In genomic region chr18:7980136-7980535, GRCh38 we compare ENCODE assay signal across 14 cellular contexts.
DNase-seq lines count a peak whose midpoint lies in the region; ATAC-seq and TF ChIP-seq lines count a peak whose summit lies in the region.
"Had no signal": no experiment of that assay in that cellular context is flagged by ENCODE, and none has a peak within 500 bp of the region (broad histone marks: within the 10 kb centered on the region; RNA-seq: fewer than 3 reads in every experiment).

No MANE protein-coding gene starts in this region.

- no peaks in the 10 kb centered on the region for H3K79me2 ChIP-seq in OCI-LY7 (ENCODE audit: insufficient read depth, low read depth, low read length)
- H3K79me2 ChIP-seq: parathyroid adenoma had no signal

- H3K4me1 Mint-ChIP-seq in activated CD8-positive, alpha-beta T cell treated with anti-CD3 and anti-CD28 coated beads for 36 hours (ENCODE audit: low read depth): no peaks in the 10 kb centered on the region
- H3K4me1 Mint-ChIP-seq in activated CD8-positive, alpha-beta T cell treated with anti-CD3 and anti-CD28 coated beads, Interleukin-2, amount 10 ng/mL, durations not matched to agents 7 days and 5 days (ENCODE audit: low read depth): no peaks in the 10 kb centered on the region
- H3K4me1 Mint-ChIP-seq in stimulated activated naive CD8-positive, alpha-beta T cell treated with anti-CD3 and anti-CD28 coated beads, Interleukin-15, amount 100 ng/mL, for 72 hours: no peaks in the 10 kb centered on the region

- H3K9me2 ChIP-seq in OCI-LY7 (ENCODE audit: insufficient read depth, low read length): no peaks in the 10 kb centered on the region

- POLR2A ChIA-PET in activated CD8-positive, alpha-beta T cell treated with anti-CD3 and anti-CD28 coated beads for 36 hours (lab: Charles Lee): no interaction called here
- POLR2A ChIA-PET in activated CD8-positive, alpha-beta T cell treated with anti-CD3 and anti-CD28 coated beads, Interleukin-2, amount 10 ng/mL, durations not matched to agents 7 days and 5 days (lab: Charles Lee): no interaction called here
- POLR2A ChIA-PET in OCI-LY7 (lab: Charles Lee): no interaction called here

- no peak for ATAC-seq in activated CD8-positive, alpha-beta T cell treated with anti-CD3 and anti-CD28 coated beads for 36 hours
- no peak for ATAC-seq in activated CD8-positive, alpha-beta T cell treated with anti-CD3 and anti-CD28 coated beads, Interleukin-2, amount 10 ng/mL, durations not matched to agents 7 days and 5 days
- no peak for ATAC-seq in HG03520 (IDR thresholded peaks at IDR 0.05; ENCODE audit: unreplicated experiment)
- no peak for ATAC-seq in stimulated activated naive CD8-positive, alpha-beta T cell treated with anti-CD3 and anti-CD28 coated beads, Interleukin-15, amount 100 ng/mL, for 72 hours

- no peaks in the 10 kb centered on the region for H3K27me3 Mint-ChIP-seq in activated CD8-positive, alpha-beta T cell treated with anti-CD3 and anti-CD28 coated beads for 36 hours
- H3K27me3 Mint-ChIP-seq in activated CD8-positive, alpha-beta T cell treated with anti-CD3 and anti-CD28 coated beads, Interleukin-2, amount 10 ng/mL, durations not matched to agents 7 days and 5 days (ENCODE audit: low read depth): no peaks in the 10 kb centered on the region
- H3K27me3 Mint-ChIP-seq in stimulated activated naive CD8-positive, alpha-beta T cell treated with anti-CD3 and anti-CD28 coated beads, Interleukin-15, amount 100 ng/mL, for 72 hours: no peaks in the 10 kb centered on the region

- H3K36me3 Mint-ChIP-seq in activated CD8-positive, alpha-beta T cell treated with anti-CD3 and anti-CD28 coated beads for 36 hours (ENCODE audit: low read depth): no peaks in the 10 kb centered on the region
- no peaks in the 10 kb centered on the region for H3K36me3 Mint-ChIP-seq in activated CD8-positive, alpha-beta T cell treated with anti-CD3 and anti-CD28 coated beads, Interleukin-2, amount 10 ng/mL, durations not matched to agents 7 days and 5 days (ENCODE audit: low read depth)

- no peak overlapping the region for H3K4me2 ChIP-seq in OCI-LY7 (ENCODE audit: low read length)

- no peak overlapping the region for H3K27ac ChIP-seq in OCI-LY7 (ENCODE audit: low read depth, low read length, poor library complexity, severe bottlenecking)
- H3K27ac ChIP-seq: parathyroid adenoma had no signal

- no peaks in the 10 kb centered on the region for H3K9me3 ChIP-seq in OCI-LY7 (ENCODE audit: low read length)

- no peak overlapping the region for H3K4me3 Mint-ChIP-seq in activated CD8-positive, alpha-beta T cell treated with anti-CD3 and anti-CD28 coated beads for 36 hours
- no peak overlapping the region for H3K4me3 Mint-ChIP-seq in activated CD8-positive, alpha-beta T cell treated with anti-CD3 and anti-CD28 coated beads, Interleukin-2, amount 10 ng/mL, durations not matched to agents 7 days and 5 days
- no peak overlapping the region for H3K4me3 Mint-ChIP-seq in stimulated activated naive CD8-positive, alpha-beta T cell treated with anti-CD3 and anti-CD28 coated beads, Interleukin-15, amount 100 ng/mL, for 72 hours
- H3K4me3 Mint-ChIP-seq: T-helper 2 cell treated with Interferon-gamma antibody and Interleukin-4, amounts not matched to agents 5 μg/mL and 100 μg/mL, for 36 hours had no signal

- TF ChIP-seq CTCF in activated CD8-positive, alpha-beta T cell treated with anti-CD3 and anti-CD28 coated beads for 36 hours (IDR thresholded peaks at IDR 0.05): no peak
- TF ChIP-seq CTCF in OCI-LY7 (conservative IDR thresholded peaks at IDR 0.05; ENCODE audit: low read length): 0 out of 2 replicates have a peak, but pooled peaks have one; percentile 41
- TF ChIP-seq CTCF in fibroblast of the aortic adventitia (IDR thresholded peaks at IDR 0.05; ENCODE audit: insufficient read depth, low read length): peak; percentile 10

- no peaks in the 10 kb centered on the region for H4K20me1 ChIP-seq in OCI-LY7 (ENCODE audit: insufficient read depth, low read length)

- no peaks in the 10 kb centered on the region for H3K4me1 ChIP-seq in OCI-LY7 (ENCODE audit: insufficient read depth, low read length, poor library complexity, severe bottlenecking)

- no peak overlapping the region for H3K27ac Mint-ChIP-seq in activated CD8-positive, alpha-beta T cell treated with anti-CD3 and anti-CD28 coated beads for 36 hours
- H3K27ac Mint-ChIP-seq in activated CD8-positive, alpha-beta T cell treated with anti-CD3 and anti-CD28 coated beads, Interleukin-2, amount 10 ng/mL, durations not matched to agents 7 days and 5 days: no peak overlapping the region
- H3K27ac Mint-ChIP-seq in stimulated activated naive CD8-positive, alpha-beta T cell treated with anti-CD3 and anti-CD28 coated beads, Interleukin-15, amount 100 ng/mL, for 72 hours: peak overlapping the region in 1 of 2 donors; percentile 21
- H3K27ac Mint-ChIP-seq: T-helper 2 cell treated with Interferon-gamma antibody and Interleukin-4, amounts not matched to agents 5 μg/mL and 100 μg/mL, for 36 hours had no signal

- DNase-seq in activated CD8-positive, alpha-beta T cell treated with anti-CD3 and anti-CD28 coated beads for 36 hours: peak; percentile 2
- no peak for DNase-seq in activated CD8-positive, alpha-beta T cell treated with anti-CD3 and anti-CD28 coated beads, Interleukin-2, amount 10 ng/mL, durations not matched to agents 7 days and 5 days
- DNase-seq in OCI-LY7 (ENCODE audit: low spot score): peak; percentile 3
- no peak for DNase-seq in fibroblast of the aortic adventitia (ENCODE audit: low read depth)
- DNase-seq in Ammon's horn (ENCODE audit: low spot score): no peak
- no peak for DNase-seq in COLO829 (ENCODE audit: low spot score)
- DNase-seq in stimulated activated naive CD8-positive, alpha-beta T cell treated with anti-CD3 and anti-CD28 coated beads, Interleukin-15, amount 100 ng/mL, for 72 hours: no peak
- DNase-seq: activated naive CD4-positive, alpha-beta T cell; central memory CD4-positive, alpha-beta T cell; IMR-90; NCI-H2081 had no signal

- H3K36me3 ChIP-seq in OCI-LY7 (ENCODE audit: insufficient read depth, low read length): no peaks in the 10 kb centered on the region

- no peak overlapping the region for H2AFZ ChIP-seq in OCI-LY7 (ENCODE audit: low read length)
- H2AFZ ChIP-seq: parathyroid adenoma had no signal

- no peaks in the 10 kb centered on the region for H3K9me3 Mint-ChIP-seq in activated CD8-positive, alpha-beta T cell treated with anti-CD3 and anti-CD28 coated beads for 36 hours
- H3K9me3 Mint-ChIP-seq in activated CD8-positive, alpha-beta T cell treated with anti-CD3 and anti-CD28 coated beads, Interleukin-2, amount 10 ng/mL, durations not matched to agents 7 days and 5 days (ENCODE audit: insufficient read depth): peaks cover 4% of the 10 kb centered on the region
- peaks cover 0 to 8% of the 10 kb centered on the region in 2 donors for H3K9me3 Mint-ChIP-seq in stimulated activated naive CD8-positive, alpha-beta T cell treated with anti-CD3 and anti-CD28 coated beads, Interleukin-15, amount 100 ng/mL, for 72 hours
- H3K9me3 Mint-ChIP-seq: T-helper 2 cell treated with Interferon-gamma antibody and Interleukin-4, amounts not matched to agents 5 μg/mL and 100 μg/mL, for 36 hours had no signal

- CTCF ChIA-PET in activated CD8-positive, alpha-beta T cell treated with anti-CD3 and anti-CD28 coated beads for 36 hours (lab: Charles Lee): no interaction called here
- CTCF ChIA-PET in activated CD8-positive, alpha-beta T cell treated with anti-CD3 and anti-CD28 coated beads, Interleukin-2, amount 10 ng/mL, durations not matched to agents 7 days and 5 days (lab: Charles Lee): no interaction called here
- CTCF ChIA-PET in OCI-LY7 (lab: Charles Lee; ENCODE audit: unreplicated experiment): no interaction called here

- H3K4me3 ChIP-seq in OCI-LY7 (ENCODE audit: low read depth, low read length, poor library complexity, severe bottlenecking) (no peak overlapping the region), fibroblast of the aortic adventitia (ENCODE audit: low read depth, low read length) (no peak overlapping the region)

- no TSS peak for BruUV-seq in OCI-LY7 (replicated peaks; lab: Mats Ljungman, UMichigan)

- intact Hi-C loops in activated CD8-positive, alpha-beta T cell treated with anti-CD3 and anti-CD28 coated beads for 36 hours (cut with micrococcal nuclease): no loop called here
- intact Hi-C loops in OCI-LY7 (cut with micrococcal nuclease; ENCODE audit: unreplicated experiment): no loop called here

Comparison
In these comparisons a context has a peak if more than half of its experiments do, and no peak if none do; other contexts are left out.
1. DNase-seq: peak in activated CD8-positive, alpha-beta T cell treated with anti-CD3 and anti-CD28 coated beads for 36 hours (single experiment) and OCI-LY7 (single experiment); none in activated CD8-positive, alpha-beta T cell treated with anti-CD3 and anti-CD28 coated beads, Interleukin-2, amount 10 ng/mL, durations not matched to agents 7 days and 5 days (single experiment), fibroblast of the aortic adventitia (single experiment), Ammon's horn (single experiment), COLO829 (single experiment) and stimulated activated naive CD8-positive, alpha-beta T cell treated with anti-CD3 and anti-CD28 coated beads, Interleukin-15, amount 100 ng/mL, for 72 hours (0 of 2).